8 cellular contexts compared by ENCODE assay signal in genomic region chr2:111292232-111292968, GRCh38.
DNase-seq lines count a peak whose midpoint lies in the region; ATAC-seq, FAIRE-seq and TF ChIP-seq lines count a peak whose summit lies in the region.
"Not testable (repeated sequence)": the region's sequence is repeated elsewhere in the genome, so short reads cannot be mapped to it uniquely, and the experiment has no call there.

No MANE protein-coding gene starts in this region.

- not testable (repeated sequence) for TF ChIP-seq EP300 in HepG2 (IDR thresholded peaks at IDR 0.05; ENCODE audit: low read depth in 2 of 2, low read length in 2 of 2); HepG2 (CRISPR knock-in tag; IDR thresholded peaks at IDR 0.05; ENCODE audit: borderline replicate concordance)

- peak overlapping the region; percentile 40 for H2BK5ac ChIP-seq in trophoblast cell (ENCODE audit: low read depth, low read length, poor library complexity)

- not testable (repeated sequence) for H3K36me3 ChIP-seq in colonic mucosa; HepG2 (replicated peaks in 1 of 2; ENCODE audit: control insufficient read depth in 1 of 2, insufficient read depth in 2 of 2, low read length in 2 of 2); trophoblast cell (ENCODE audit: control insufficient read depth in 1 of 2, insufficient read depth in 2 of 2, low read length in 2 of 2)

- not testable (repeated sequence) for TF ChIP-seq POLR2A in HepG2 (IDR thresholded peaks at IDR 0.05; ENCODE audit: insufficient read depth in 1 of 2, low read depth in 2 of 2, low read length in 2 of 2)

- H3K18ac ChIP-seq in trophoblast cell (ENCODE audit: low read length): not testable (repeated sequence)

- ATAC-seq in activated T-cell treated with anti-CD3 and anti-CD28 coated beads, Interleukin-2, amount 50 U/mL, for 4 hours: peak; percentile 64 to 65
- ATAC-seq in HepG2: peak; percentile 98

- H3K9me3 Mint-ChIP-seq in T-helper 1 cell treated with Interleukin-12 subunit alpha and Interleukin-12 subunit beta and Interleukin-4 antibody, amounts not matched to agents 30 μg/mL and 1 μg/mL, for 36 hours; activated CD4-positive, alpha-beta T cell treated with anti-CD3 and anti-CD28 coated beads, Interleukin-2, amount 10 ng/mL, durations not matched to agents 7 days and 5 days; activated T-cell treated with anti-CD3 and anti-CD28 coated beads, Interleukin-2, amount 50 U/mL, for 4 hours; activated naive CD4-positive, alpha-beta T cell treated with anti-CD3 and anti-CD28 coated beads, Interleukin-2, amount 10 ng/mL, durations not matched to agents 7 days and 5 days; type B pancreatic cell: not testable (repeated sequence)

- H3K4me3 Mint-ChIP-seq in T-helper 1 cell treated with Interleukin-12 subunit alpha and Interleukin-12 subunit beta and Interleukin-4 antibody, amounts not matched to agents 30 μg/mL and 1 μg/mL, for 36 hours: peak overlapping the region; percentile 39
- H3K4me3 Mint-ChIP-seq in activated CD4-positive, alpha-beta T cell treated with anti-CD3 and anti-CD28 coated beads, Interleukin-2, amount 10 ng/mL, durations not matched to agents 7 days and 5 days; activated T-cell treated with anti-CD3 and anti-CD28 coated beads, Interleukin-2, amount 50 U/mL, for 4 hours; type B pancreatic cell: not testable (repeated sequence)
- peak overlapping the region; percentile 11 for H3K4me3 Mint-ChIP-seq in activated naive CD4-positive, alpha-beta T cell treated with anti-CD3 and anti-CD28 coated beads, Interleukin-2, amount 10 ng/mL, durations not matched to agents 7 days and 5 days

- H3K4me1 ChIP-seq in colonic mucosa; trophoblast cell (ENCODE audit: control insufficient read depth in 1 of 2, insufficient read depth in 2 of 2, low read length in 2 of 2): not testable (repeated sequence)
- H3K4me1 ChIP-seq in HepG2 (ENCODE audit: insufficient read depth, low read length): peaks cover 18% of the 10 kb centered on the region

- peak; percentile 100 for FAIRE-seq in HepG2 (lab: Jason Lieb, UNC)

- H3K79me2 ChIP-seq in HepG2 (ENCODE audit: insufficient read depth, low read length); trophoblast cell (ENCODE audit: control insufficient read depth, insufficient read depth, low read length, poor library complexity): not testable (repeated sequence)

- not testable (repeated sequence) for H2AFZ ChIP-seq in HepG2 (ENCODE audit: low read length); trophoblast cell (ENCODE audit: insufficient read depth, low read length, poor library complexity)

- H3K27me3 ChIP-seq in colonic mucosa; HepG2 (ENCODE audit: control insufficient read depth in 1 of 2, insufficient read depth in 2 of 2, low read length in 2 of 2); trophoblast cell (ENCODE audit: insufficient read depth, low read length): not testable (repeated sequence)

- H3K79me1 ChIP-seq in trophoblast cell (ENCODE audit: low read length): peaks cover 16% of the 10 kb centered on the region

- H3K27ac Mint-ChIP-seq in T-helper 1 cell treated with Interleukin-12 subunit alpha and Interleukin-12 subunit beta and Interleukin-4 antibody, amounts not matched to agents 30 μg/mL and 1 μg/mL, for 36 hours: peak overlapping the region; percentile 47
- H3K27ac Mint-ChIP-seq in activated CD4-positive, alpha-beta T cell treated with anti-CD3 and anti-CD28 coated beads, Interleukin-2, amount 10 ng/mL, durations not matched to agents 7 days and 5 days: peak overlapping the region; percentile 57
- peak overlapping the region; percentile 81 for H3K27ac Mint-ChIP-seq in activated naive CD4-positive, alpha-beta T cell treated with anti-CD3 and anti-CD28 coated beads, Interleukin-2, amount 10 ng/mL, durations not matched to agents 7 days and 5 days
- not testable (repeated sequence) for H3K27ac Mint-ChIP-seq in type B pancreatic cell

- H2BK120ac ChIP-seq in trophoblast cell (ENCODE audit: insufficient read depth, low read length, poor library complexity): not testable (repeated sequence)

- peak overlapping the region; percentile 44 for H3K27ac ChIP-seq in colonic mucosa
- peak overlapping the region; percentile 57 for H3K27ac ChIP-seq in HepG2 (ENCODE audit: extremely low read length, insufficient read depth, low read length)
- peak overlapping the region; percentile 83 for H3K27ac ChIP-seq in trophoblast cell (ENCODE audit: low read depth, low read length)

- H3K4me3 ChIP-seq in colonic mucosa; HepG2 (replicated peaks in 1 of 3; ENCODE audit: insufficient read depth in 1 of 3, low read depth in 2 of 3, low read length in 3 of 3); trophoblast cell (ENCODE audit: low read depth, low read length): not testable (repeated sequence)

- H4K8ac ChIP-seq in trophoblast cell (ENCODE audit: low read depth, low read length): not testable (repeated sequence)

- H3K9ac ChIP-seq in colonic mucosa (ENCODE audit: low read depth in 2 of 2, low read length in 2 of 2); HepG2 (ENCODE audit: insufficient read depth, low read depth, low read length); trophoblast cell (ENCODE audit: low read length): not testable (repeated sequence)

- H3K36me3 Mint-ChIP-seq in T-helper 1 cell treated with Interleukin-12 subunit alpha and Interleukin-12 subunit beta and Interleukin-4 antibody, amounts not matched to agents 30 μg/mL and 1 μg/mL, for 36 hours (ENCODE audit: low read depth); activated CD4-positive, alpha-beta T cell treated with anti-CD3 and anti-CD28 coated beads, Interleukin-2, amount 10 ng/mL, durations not matched to agents 7 days and 5 days (ENCODE audit: low read depth); activated T-cell treated with anti-CD3 and anti-CD28 coated beads, Interleukin-2, amount 50 U/mL, for 4 hours (ENCODE audit: insufficient read depth); activated naive CD4-positive, alpha-beta T cell treated with anti-CD3 and anti-CD28 coated beads, Interleukin-2, amount 10 ng/mL, durations not matched to agents 7 days and 5 days; type B pancreatic cell: not testable (repeated sequence)

- H3K14ac ChIP-seq in trophoblast cell (ENCODE audit: low read length): not testable (repeated sequence)

- peak overlapping the region; percentile 69 for H3K4me2 ChIP-seq in HepG2 (ENCODE audit: low read depth, low read length)
- H3K4me2 ChIP-seq in trophoblast cell (ENCODE audit: low read length): not testable (repeated sequence)

- in situ Hi-C loops in HepG2 (cut with HindIII; ENCODE audit: extremely low pct_ligation_motif_present, low pct_unique_long_range_greater_than_20kb): not testable (repeated sequence)

- H3K23ac ChIP-seq in trophoblast cell (ENCODE audit: low read length): not testable (repeated sequence)

- whole genome bisulfite sequencing in HepG2 (ENCODE audit: low lambda C conversion rate): 11% methylated on average over 8 of the region's 10 CpGs
- WGBS in trophoblast cell (ENCODE audit: extremely low coverage, insufficient coverage, insufficient read length): no CpG with 5 or more reads among the region's 10 CpGs

- TF ChIP-seq CTCF in colonic mucosa (IDR thresholded peaks at IDR 0.05); HepG2 (CRISPR knock-in tag; IDR thresholded peaks at IDR 0.05); type B pancreatic cell (conservative IDR thresholded peaks at IDR 0.05): not testable (repeated sequence)

- H4K20me1 ChIP-seq in HepG2 (ENCODE audit: insufficient read depth, low read length): not testable (repeated sequence)

- not testable (repeated sequence) for TF ChIP-seq RAD21 in HepG2 (CRISPR knock-in tag; IDR thresholded peaks at IDR 0.05)

- H2BK12ac ChIP-seq in trophoblast cell (ENCODE audit: low read length): not testable (repeated sequence)

- not testable (repeated sequence) for BruUV-seq in HepG2 (replicated peaks; lab: Mats Ljungman, UMichigan)

- H3K9me3 ChIP-seq in colonic mucosa; HepG2 (ENCODE audit: low read length); trophoblast cell (ENCODE audit: insufficient read depth, low read depth, low read length): not testable (repeated sequence)

- H3K4me1 Mint-ChIP-seq in T-helper 1 cell treated with Interleukin-12 subunit alpha and Interleukin-12 subunit beta and Interleukin-4 antibody, amounts not matched to agents 30 μg/mL and 1 μg/mL, for 36 hours (ENCODE audit: low read depth): peaks cover 11% of the 10 kb centered on the region
- H3K4me1 Mint-ChIP-seq in activated CD4-positive, alpha-beta T cell treated with anti-CD3 and anti-CD28 coated beads, Interleukin-2, amount 10 ng/mL, durations not matched to agents 7 days and 5 days; activated T-cell treated with anti-CD3 and anti-CD28 coated beads, Interleukin-2, amount 50 U/mL, for 4 hours (ENCODE audit: low read depth); type B pancreatic cell (ENCODE audit: unreplicated experiment): not testable (repeated sequence)
- peaks cover 25% of the 10 kb centered on the region for H3K4me1 Mint-ChIP-seq in activated naive CD4-positive, alpha-beta T cell treated with anti-CD3 and anti-CD28 coated beads, Interleukin-2, amount 10 ng/mL, durations not matched to agents 7 days and 5 days

- intact Hi-C loops in colonic mucosa (cut with DNase I); HepG2 (cut with micrococcal nuclease; ENCODE audit: unreplicated experiment): not testable (repeated sequence)

- peak overlapping the region; percentile 37 for H4K91ac ChIP-seq in trophoblast cell (ENCODE audit: low read depth, low read length)

- not testable (repeated sequence) for H4K12ac ChIP-seq in trophoblast cell (ENCODE audit: low read depth, low read length)

- not testable (repeated sequence) for H2AK5ac ChIP-seq in trophoblast cell (ENCODE audit: low read length)

- not testable (repeated sequence) for DNase-seq in activated CD4-positive, alpha-beta T cell treated with anti-CD3 and anti-CD28 coated beads, Interleukin-2, amount 10 ng/mL, durations not matched to agents 7 days and 5 days; activated T-cell treated with anti-CD3 and anti-CD28 coated beads, Interleukin-2, amount 50 U/mL, for 4 hours; activated naive CD4-positive, alpha-beta T cell treated with anti-CD3 and anti-CD28 coated beads, Interleukin-2, amount 10 ng/mL, durations not matched to agents 7 days and 5 days; trophoblast cell
- peak; percentile 71 for DNase-seq in colonic mucosa
- DNase-seq in HepG2 (ENCODE audit: low spot score): peak; percentile 39
- peak; percentile 24 for DNase-seq in type B pancreatic cell (ENCODE audit: extremely low spot score, unreplicated experiment)

- CTCF ChIA-PET in activated CD4-positive, alpha-beta T cell treated with anti-CD3 and anti-CD28 coated beads, Interleukin-2, amount 10 ng/mL, durations not matched to agents 7 days and 5 days (lab: Charles Lee); activated naive CD4-positive, alpha-beta T cell treated with anti-CD3 and anti-CD28 coated beads, Interleukin-2, amount 10 ng/mL, durations not matched to agents 7 days and 5 days (lab: Charles Lee); HepG2 (lab: Yijun Ruan, JAX; ENCODE audit: low intra/inter-chr PET ratio, low total read pairs): not testable (repeated sequence)

- H3K4ac ChIP-seq in trophoblast cell (ENCODE audit: low read depth, low read length): not testable (repeated sequence)

- POLR2A ChIA-PET in activated CD4-positive, alpha-beta T cell treated with anti-CD3 and anti-CD28 coated beads, Interleukin-2, amount 10 ng/mL, durations not matched to agents 7 days and 5 days (lab: Charles Lee); HepG2 (lab: Yijun Ruan, JAX): not testable (repeated sequence)

- H3K27me3 Mint-ChIP-seq in T-helper 1 cell treated with Interleukin-12 subunit alpha and Interleukin-12 subunit beta and Interleukin-4 antibody, amounts not matched to agents 30 μg/mL and 1 μg/mL, for 36 hours (ENCODE audit: low read depth); activated CD4-positive, alpha-beta T cell treated with anti-CD3 and anti-CD28 coated beads, Interleukin-2, amount 10 ng/mL, durations not matched to agents 7 days and 5 days; activated T-cell treated with anti-CD3 and anti-CD28 coated beads, Interleukin-2, amount 50 U/mL, for 4 hours (ENCODE audit: low read depth); activated naive CD4-positive, alpha-beta T cell treated with anti-CD3 and anti-CD28 coated beads, Interleukin-2, amount 10 ng/mL, durations not matched to agents 7 days and 5 days; type B pancreatic cell: not testable (repeated sequence)
